In genomic region chr4:150573534-150573933, GRCh38 we compare ENCODE assay signal across 13 cellular contexts. TPM values are rescaled to one million over a fixed set of nuclear protein-coding genes. Genes with fewer than 3 reads are reported as not detected.
DNase-seq lines count a peak whose midpoint lies in the region; FAIRE-seq and TF ChIP-seq lines count a peak whose summit lies in the region.
"Had no signal": no experiment of that assay in that cellular context is flagged by ENCODE, and none has a peak within 500 bp of the region (broad histone marks: within the 10 kb centered on the region; RNA-seq: fewer than 3 reads in every experiment).

No MANE protein-coding gene starts in this region.

- peak overlapping the region; percentile 11 for H3K4me2 ChIP-seq in GM23248 (ENCODE audit: unreplicated experiment)

- 76 to 77% methylated on average over 1 of the region's 1 CpG for whole genome bisulfite sequencing in GM23248 (ENCODE audit: low coverage in 1 of 2, low lambda C conversion rate in 2 of 2, missing lambda C conversion rate in 2 of 2), 2 experiments

- no peak for DNase-seq in BE2C
- peak; percentile 55 for DNase-seq in GM23248
- DNase-seq in astrocyte of the cerebellum (ENCODE audit: low read depth), result peak; percentile 31
- DNase-seq in iris pigment epithelial cell (ENCODE audit: low read depth), result peak; percentile 58
- DNase-seq in SJCRH30, result no peak
- no peak for DNase-seq in NAMALWA (ENCODE audit: low spot score)
- no peak for DNase-seq in NCI-H1436 treated with DMSO at 0.1 percent for 48 hours (lab: John Stamatoyannopoulos, UW)
- DNase-seq in kidney, result no peak
- DNase-seq: body of pancreas; NCI-H510A treated with DMSO at 0.1 percent for 48 hours; SHP77; stimulated activated CD4-positive, alpha-beta T cell treated with anti-CD3 and anti-CD28 coated beads, Interleukin-4, amount 100 ng/mL, for 24 hours; WERI-Rb-1 had no signal

- H3K4me3 ChIP-seq in BE2C (ENCODE audit: low read depth, low read length) (peak overlapping the region; percentile 4; the same call in 1 of the 2 replicates), GM23248 (no peak overlapping the region), astrocyte of the cerebellum (ENCODE audit: low read depth, low read length) (no peak overlapping the region), SJCRH30 (no peak overlapping the region), kidney (ENCODE audit: low read length in 2 of 2) (no peak overlapping the region)
- H3K4me3 ChIP-seq: body of pancreas had no signal

- H3K27ac ChIP-seq in GM23248, result 0 out of 2 replicates have a peak overlapping the region, but pooled peaks have one; percentile 2
- no peak overlapping the region for H3K27ac ChIP-seq in SJCRH30
- H3K27ac ChIP-seq in kidney (ENCODE audit: low read depth in 2 of 2, low read length in 2 of 2), result no peak overlapping the region
- H3K27ac ChIP-seq: body of pancreas, WERI-Rb-1 had no signal

- H3K4me1 ChIP-seq in BE2C, result peaks cover 55% of the 10 kb centered on the region
- H3K4me1 ChIP-seq in GM23248 (ENCODE audit: insufficient read depth), result peaks cover 21% of the 10 kb centered on the region
- 0 out of 2 replicates have a peak, but pooled peaks cover 3% of the 10 kb centered on the region for H3K4me1 ChIP-seq in SJCRH30
- no peaks in the 10 kb centered on the region for H3K4me1 ChIP-seq in kidney (ENCODE audit: control insufficient read depth in 1 of 2, insufficient read depth in 1 of 2, low read depth in 1 of 2, low read length in 2 of 2)

- no peaks in the 10 kb centered on the region for H4K20me1 ChIP-seq in GM23248 (ENCODE audit: insufficient read depth)

- TF ChIP-seq CTCF in BE2C (IDR thresholded peaks at IDR 0.05; ENCODE audit: low read depth, low read length), result no peak
- no peak for TF ChIP-seq CTCF in astrocyte of the cerebellum (IDR thresholded peaks at IDR 0.05; ENCODE audit: low read depth, low read length, missing control alignments)
- no peak for TF ChIP-seq CTCF in kidney (IDR thresholded peaks at IDR 0.05; ENCODE audit: borderline replicate concordance, extremely low read depth, insufficient read depth)

- in situ Hi-C loops in GM23248 (cut with MboI), result no loop called here
- in situ Hi-C loops in astrocyte of the cerebellum (cut with HindIII; ENCODE audit: low sequenced_read_pairs), result no loop called here

- H3K36me3 ChIP-seq in BE2C (no peaks in the 10 kb centered on the region; the same call in none of the 2 replicates), GM23248 (ENCODE audit: low read depth) (no peaks in the 10 kb centered on the region), SJCRH30 (no peaks in the 10 kb centered on the region), kidney (ENCODE audit: control insufficient read depth in 1 of 2, insufficient read depth in 2 of 2, low read length in 2 of 2) (no peaks in the 10 kb centered on the region)
- H3K36me3 ChIP-seq: WERI-Rb-1 had no signal

- no peaks in the 10 kb centered on the region for H3K79me2 ChIP-seq in GM23248 (ENCODE audit: insufficient read depth)

- H3F3A ChIP-seq in GM23248 (ENCODE audit: insufficient read depth), result 0 out of 2 replicates have a peak, but pooled peaks cover 6% of the 10 kb centered on the region

- intact Hi-C loops in kidney (cut with DNase I), result no loop called here

- no peaks in the 10 kb centered on the region for H3K9me3 ChIP-seq in BE2C
- no peaks in the 10 kb centered on the region for H3K9me3 ChIP-seq in GM23248 (ENCODE audit: low read depth)
- no peaks in the 10 kb centered on the region for H3K9me3 ChIP-seq in SJCRH30 (replicated peaks)
- H3K9me3 ChIP-seq in kidney (ENCODE audit: control insufficient read depth in 1 of 2, low read length in 2 of 2), result no peaks in the 10 kb centered on the region
- H3K9me3 ChIP-seq: body of pancreas had no signal

- no peaks in the 10 kb centered on the region for H3K9me2 ChIP-seq in GM23248 (ENCODE audit: insufficient read depth)

- H2AFZ ChIP-seq in GM23248, result no peak overlapping the region

- no peak for FAIRE-seq in kidney (lab: Jason Lieb, UNC)

- H3K9ac ChIP-seq in GM23248 (no peak overlapping the region), kidney (ENCODE audit: low read length in 2 of 2) (no peak overlapping the region)

- H3K27me3 ChIP-seq in BE2C, result no peaks in the 10 kb centered on the region
- H3K27me3 ChIP-seq in GM23248 (replicated peaks; ENCODE audit: insufficient read depth), result no peaks in the 10 kb centered on the region
- no peaks in the 10 kb centered on the region for H3K27me3 ChIP-seq in SJCRH30
- H3K27me3 ChIP-seq: body of pancreas had no signal

RNA-seq across cellular contexts. Expression of gene MAB21L2, which starts 8.4 kb away (rescaled TPM):
- polyA plus RNA-seq in BE2C (2012; ENCODE audit: insufficient read depth, insufficient read length, low read depth), result 167 TPM
- total RNA-seq in GM23248 (2014; rRNA removed; shearing (Covaris generic)), result not detected in 2 replicates
- not detected in 2 replicates for polyA plus RNA-seq in GM23248 (2016; fragmentation: Nextera tagmentation; extraction: Ambion mirVana)
- not detected in 2 replicates for total RNA-seq in SJCRH30 (2014; rRNA removed; shearing (Covaris generic))
- total RNA-seq in kidney, result 0.09 TPM
- not detected for polyA plus RNA-seq in kidney (ENCODE audit: insufficient read depth, low read depth, low replicate concordance)

Comparison
In these comparisons a context has a peak if more than half of its experiments do, and no peak if none do; other contexts are left out.
1. DNase-seq: peak in GM23248 (single experiment), astrocyte of the cerebellum (single experiment) and iris pigment epithelial cell (single experiment); none in BE2C (single experiment), SJCRH30 (0 of 2), NAMALWA (single experiment), NCI-H1436 treated with DMSO at 0.1 percent for 48 hours (single experiment) and kidney (single experiment).